In the genomic region with DNA sequence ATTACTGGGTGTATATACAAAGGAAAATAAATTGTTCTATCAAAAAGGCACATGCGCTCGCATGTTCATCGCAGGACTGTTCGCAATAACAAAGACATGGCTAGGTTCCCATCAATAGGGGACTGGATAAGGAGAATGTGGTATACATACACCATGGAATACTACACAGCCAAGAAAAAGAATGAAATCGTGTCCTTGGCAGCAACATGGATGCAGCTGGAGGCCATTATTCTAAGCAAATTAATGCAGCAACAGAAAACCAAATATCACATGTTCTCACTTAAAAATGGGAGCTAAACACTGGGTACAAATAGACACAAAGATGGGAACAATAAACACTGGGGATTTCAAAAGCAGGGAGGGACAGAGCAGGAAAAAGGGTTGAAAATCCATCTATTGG, we compare ENCODE assay signal across 2 cellular contexts.
A peak's percentile ranks its signal among the peaks of the same experiment; 100 is the strongest.
TF ChIP-seq lines count a peak whose summit lies in the region.

No MANE protein-coding gene starts in this region.

TF ChIP-seq in HCT116, 20 proteins besides CTCF, POLR2A, EP300 and RAD21:
- TF ChIP-seq, protein P1, sequence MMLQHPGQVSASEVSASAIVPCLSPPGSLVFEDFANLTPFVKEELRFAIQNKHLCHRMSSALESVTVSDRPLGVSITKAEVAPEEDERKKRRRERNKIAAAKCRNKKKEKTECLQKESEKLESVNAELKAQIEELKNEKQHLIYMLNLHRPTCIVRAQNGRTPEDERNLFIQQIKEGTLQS (IDR thresholded peaks at IDR 0.05), result no peak
- TF ChIP-seq ELF1 (IDR thresholded peaks at IDR 0.05; ENCODE audit: borderline replicate concordance, low read depth), result no peak
- no peak for TF ChIP-seq ZNF274 (IDR thresholded peaks at IDR 0.05; ENCODE audit: low read depth, low read length)
- TF ChIP-seq POLR2AphosphoS5 (IDR thresholded peaks at IDR 0.05; ENCODE audit: low read depth, low read length), result no peak
- no peak for TF ChIP-seq TCF7L2 (IDR thresholded peaks at IDR 0.05; ENCODE audit: borderline replicate concordance, extremely low read depth, insufficient read depth, insufficient read length)
- TF ChIP-seq SRF (IDR thresholded peaks at IDR 0.05; ENCODE audit: low read depth), result no peak
- TF ChIP-seq CBX3 (IDR thresholded peaks at IDR 0.05; ENCODE audit: low read depth), result no peak
- TF ChIP-seq, protein P2, sequence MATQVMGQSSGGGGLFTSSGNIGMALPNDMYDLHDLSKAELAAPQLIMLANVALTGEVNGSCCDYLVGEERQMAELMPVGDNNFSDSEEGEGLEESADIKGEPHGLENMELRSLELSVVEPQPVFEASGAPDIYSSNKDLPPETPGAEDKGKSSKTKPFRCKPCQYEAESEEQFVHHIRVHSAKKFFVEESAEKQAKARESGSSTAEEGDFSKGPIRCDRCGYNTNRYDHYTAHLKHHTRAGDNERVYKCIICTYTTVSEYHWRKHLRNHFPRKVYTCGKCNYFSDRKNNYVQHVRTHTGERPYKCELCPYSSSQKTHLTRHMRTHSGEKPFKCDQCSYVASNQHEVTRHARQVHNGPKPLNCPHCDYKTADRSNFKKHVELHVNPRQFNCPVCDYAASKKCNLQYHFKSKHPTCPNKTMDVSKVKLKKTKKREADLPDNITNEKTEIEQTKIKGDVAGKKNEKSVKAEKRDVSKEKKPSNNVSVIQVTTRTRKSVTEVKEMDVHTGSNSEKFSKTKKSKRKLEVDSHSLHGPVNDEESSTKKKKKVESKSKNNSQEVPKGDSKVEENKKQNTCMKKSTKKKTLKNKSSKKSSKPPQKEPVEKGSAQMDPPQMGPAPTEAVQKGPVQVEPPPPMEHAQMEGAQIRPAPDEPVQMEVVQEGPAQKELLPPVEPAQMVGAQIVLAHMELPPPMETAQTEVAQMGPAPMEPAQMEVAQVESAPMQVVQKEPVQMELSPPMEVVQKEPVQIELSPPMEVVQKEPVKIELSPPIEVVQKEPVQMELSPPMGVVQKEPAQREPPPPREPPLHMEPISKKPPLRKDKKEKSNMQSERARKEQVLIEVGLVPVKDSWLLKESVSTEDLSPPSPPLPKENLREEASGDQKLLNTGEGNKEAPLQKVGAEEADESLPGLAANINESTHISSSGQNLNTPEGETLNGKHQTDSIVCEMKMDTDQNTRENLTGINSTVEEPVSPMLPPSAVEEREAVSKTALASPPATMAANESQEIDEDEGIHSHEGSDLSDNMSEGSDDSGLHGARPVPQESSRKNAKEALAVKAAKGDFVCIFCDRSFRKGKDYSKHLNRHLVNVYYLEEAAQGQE (IDR thresholded peaks at IDR 0.05; ENCODE audit: low read depth), result no peak

TF ChIP-seq in H1, 55 proteins besides CTCF, POLR2A, EP300 and RAD21:
- TF ChIP-seq KDM1A (IDR thresholded peaks at IDR 0.05; ENCODE audit: borderline replicate concordance, low read length) (peak; percentile 69; the same call in 1 of the 2 replicates), KDM4A (IDR thresholded peaks at IDR 0.05; ENCODE audit: low read depth, low read length, severe bottlenecking) (no peak), SP4 (IDR thresholded peaks at IDR 0.05; ENCODE audit: low read length) (no peak), TEAD4 (IDR thresholded peaks at IDR 0.05; ENCODE audit: low read depth, low read length) (no peak)
